ENCODE assay signal across 27 cellular contexts in genomic region chrX:20951016-20951795, GRCh38.
"Had no signal": no experiment of that assay in that cellular context is flagged by ENCODE, and none has a peak within 500 bp of the region (broad histone marks: within the 10 kb centered on the region; RNA-seq: fewer than 3 reads in every experiment).

No MANE protein-coding gene starts in this region.

- H3K36me3 ChIP-seq: esophagus squamous epithelium, pancreas, tibial nerve, WERI-Rb-1 had no signal

- H3K27me3 ChIP-seq: esophagus squamous epithelium, tibial nerve had no signal

- H3K4me3 ChIP-seq: esophagus squamous epithelium, pancreas, psoas muscle, smooth muscle cell, tibial nerve had no signal

- FAIRE-seq: endothelial cell of umbilical vein, frontal cortex, islet of Langerhans, pancreas, urothelium cell line had no signal

- H3K4me1 ChIP-seq: pancreas, psoas muscle, tibial nerve had no signal

- H3K4me3 Mint-ChIP-seq: activated CD4-positive, alpha-beta memory T cell treated with anti-CD3 and anti-CD28 coated beads for 36 hours; activated T-cell treated with anti-CD3 and anti-CD28 coated beads, Interleukin-2, amount 50 U/mL, for 24 hours; naive thymus-derived CD8-positive, alpha-beta T cell; neural crest cell; stimulated activated naive B cell treated with anti-CD40 and anti-IgM and Interleukin-4, amounts not matched to agents 10 μg/mL and 1 μg/mL and 100 μg/mL, for 72 hours; T-helper 17 cell had no signal

- DNase-seq: activated CD4-positive, alpha-beta memory T cell treated with anti-CD3 and anti-CD28 coated beads for 36 hours; activated CD4-positive, alpha-beta T cell treated with anti-CD3 and anti-CD28 coated beads for 48 hours; activated CD8-positive, alpha-beta memory T cell treated with anti-CD3 and anti-CD28 coated beads, Interleukin-2, amount 50 U/mL, for 48 hours; activated gamma-delta T cell treated with Interleukin-2 at 50 U/mL for 16 hours; activated naive CD4-positive, alpha-beta T cell treated with anti-CD3 and anti-CD28 coated beads, Interleukin-2, amount 50 U/mL, for 16 hours; activated T-cell treated with anti-CD3 and anti-CD28 coated beads, Interleukin-2, amount 50 U/mL, for 24 hours; amniotic stem cell; central memory CD4-positive, alpha-beta T cell; esophagus squamous epithelium; left cardiac atrium; naive thymus-derived CD8-positive, alpha-beta T cell; nucleus accumbens; pancreas; psoas muscle; stimulated activated CD4-positive, alpha-beta T cell treated with anti-CD3 and anti-CD28 coated beads, Interleukin-15, amount 100 ng/mL, for 24 hours; stimulated activated CD4-positive, alpha-beta T cell treated with anti-CD3 and anti-CD28 coated beads, Interleukin-2, amount 100 ng/mL, for 24 hours; stimulated activated naive B cell treated with anti-CD40 and anti-IgM and Interleukin-4, amounts not matched to agents 10 μg/mL and 1 μg/mL and 100 μg/mL, for 72 hours; T-helper 17 cell; T1000; WERI-Rb-1 had no signal

- H3K9me3 ChIP-seq: esophagus squamous epithelium, pancreas, psoas muscle, tibial nerve had no signal

- H3K4me1 Mint-ChIP-seq: stimulated activated naive B cell treated with anti-CD40 and anti-IgM and Interleukin-4, amounts not matched to agents 10 μg/mL and 1 μg/mL and 100 μg/mL, for 72 hours had no signal

- H3K27ac ChIP-seq: pancreas, psoas muscle, tibial nerve, WERI-Rb-1 had no signal

- H3K4me2 ChIP-seq: smooth muscle cell had no signal

- H3K27me3 Mint-ChIP-seq: activated CD4-positive, alpha-beta memory T cell treated with anti-CD3 and anti-CD28 coated beads for 36 hours; T-helper 17 cell had no signal

- H3K9me3 Mint-ChIP-seq: activated CD4-positive, alpha-beta memory T cell treated with anti-CD3 and anti-CD28 coated beads for 36 hours; activated T-cell treated with anti-CD3 and anti-CD28 coated beads, Interleukin-2, amount 50 U/mL, for 24 hours had no signal

- H3K27ac Mint-ChIP-seq: activated CD4-positive, alpha-beta memory T cell treated with anti-CD3 and anti-CD28 coated beads for 36 hours; activated T-cell treated with anti-CD3 and anti-CD28 coated beads, Interleukin-2, amount 50 U/mL, for 24 hours; naive thymus-derived CD8-positive, alpha-beta T cell; stimulated activated naive B cell treated with anti-CD40 and anti-IgM and Interleukin-4, amounts not matched to agents 10 μg/mL and 1 μg/mL and 100 μg/mL, for 72 hours; T-helper 17 cell had no signal

- H3K36me3 Mint-ChIP-seq: activated CD4-positive, alpha-beta memory T cell treated with anti-CD3 and anti-CD28 coated beads for 36 hours; naive thymus-derived CD8-positive, alpha-beta T cell; stimulated activated naive B cell treated with anti-CD40 and anti-IgM and Interleukin-4, amounts not matched to agents 10 μg/mL and 1 μg/mL and 100 μg/mL, for 72 hours had no signal
